Comparison of ENCODE assay signal across 9 cellular contexts in the genomic region with DNA sequence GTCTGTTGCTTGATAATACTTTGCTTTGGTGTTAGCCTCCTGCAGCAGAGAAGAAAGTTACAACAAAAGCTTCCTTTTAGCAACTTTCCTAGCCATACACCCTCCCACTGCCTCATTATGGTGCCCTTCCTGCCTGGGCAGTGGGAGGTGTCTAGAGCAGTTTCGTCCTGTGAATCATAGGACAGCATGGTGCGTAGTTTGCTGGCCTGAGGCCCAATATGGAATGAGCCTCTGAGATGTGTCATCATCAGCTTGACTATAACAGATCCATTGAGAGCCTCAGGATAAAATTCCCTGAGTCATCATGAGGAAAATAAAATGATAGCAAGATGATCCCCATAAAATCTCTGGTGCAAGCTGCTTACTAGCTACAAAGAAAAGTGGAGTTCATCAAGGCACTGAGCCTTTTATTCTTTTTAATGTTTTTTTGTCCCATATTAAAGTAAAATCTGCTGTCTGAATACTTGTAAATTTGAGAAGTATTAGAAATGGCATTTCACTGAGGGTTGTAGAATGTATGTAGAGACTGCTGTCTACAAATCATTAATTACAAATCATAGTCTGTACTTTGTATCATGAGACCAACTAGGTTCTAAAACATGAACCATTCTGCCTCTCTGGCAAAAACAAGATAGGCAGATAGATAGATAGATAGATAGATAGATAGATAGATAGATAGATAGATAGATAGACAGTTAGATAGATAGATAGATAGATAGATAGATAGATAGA.
A peak's percentile ranks its signal among the peaks of the same experiment; 100 is the strongest.
DNase-seq lines count a peak whose midpoint lies in the region; TF ChIP-seq lines count a peak whose summit lies in the region.
"Had no signal": no experiment of that assay in that cellular context is flagged by ENCODE, and none has a peak within 500 bp of the region (broad histone marks: within the 10 kb centered on the region; RNA-seq: fewer than 3 reads in every experiment).

No MANE protein-coding gene starts in this region.

- WGBS in testis, 2 donors = 41 to 63% methylated on average over 2 of the region's 2 CpGs

- H3K9me3 ChIP-seq in HEK293 (ENCODE audit: control insufficient read depth, insufficient read depth, low read depth, low read length) = no peaks in the 10 kb centered on the region
- no peaks in the 10 kb centered on the region for H3K9me3 ChIP-seq in testis

- POLR2A ChIA-PET in HEK293 (lab: Yijun Ruan, JAX) = no interaction called here

- no peaks in the 10 kb centered on the region for H3K27me3 ChIP-seq in testis

- H3K4me3 ChIP-seq in HEK293 (ENCODE audit: low read depth, low read length) (no peak overlapping the region), testis (no peak overlapping the region)

- no peak for TF ChIP-seq CTCF in HEK293 (tag by site-specific recombination; IDR thresholded peaks at IDR 0.05)
- TF ChIP-seq CTCF in testis (IDR thresholded peaks at IDR 0.05) = no peak

- CTCF ChIA-PET in HEK293 (lab: Yijun Ruan, JAX) = interaction anchor here (0.9 kb wide), 1 partner anchor 385 kb away, joined by 3 read pairs; no protein-coding TSS in a partner anchor

- H3K36me3 ChIP-seq in HEK293 (ENCODE audit: control insufficient read depth in 2 of 2, insufficient read depth in 1 of 2, low read length in 2 of 2) (no peaks in the 10 kb centered on the region), testis (ENCODE audit: low read depth, missing control alignments) (no peaks in the 10 kb centered on the region)

- H3K27ac ChIP-seq in HEK293 (ENCODE audit: extremely low read depth, low read depth, low read length) (no peak overlapping the region), testis (no peak overlapping the region)

- no peaks in the 10 kb centered on the region for H3K4me1 ChIP-seq in HEK293 (ENCODE audit: control insufficient read depth, insufficient read depth, low read length)
- no peaks in the 10 kb centered on the region for H3K4me1 ChIP-seq in testis

- no peak for TF ChIP-seq POLR2A in testis (IDR thresholded peaks at IDR 0.05)

- intact Hi-C loops in testis (cut with DNase I; ENCODE audit: low total_unique reads) = no loop called here

- DNase-seq in SW 1271 (lab: John Stamatoyannopoulos, UW) = peak; percentile 41 to 64
- DNase-seq in foreskin melanocyte = peak; percentile 95
- peak; percentile 28 for DNase-seq in testis
- no peak for DNase-seq in NCI-H526 treated with DMSO at 0.1 percent for 48 hours (lab: John Stamatoyannopoulos, UW)
- no peak for DNase-seq in NCI-H748 (lab: John Stamatoyannopoulos, UW; ENCODE audit: unreplicated experiment)
- no peak for DNase-seq in activated CD8-positive, alpha-beta memory T cell treated with anti-CD3 and anti-CD28 coated beads, Interleukin-2, amount 50 U/mL, for 4 hours
- no peak for DNase-seq in NCI-H2196 treated with DMSO at 0.1 percent for 48 hours (lab: John Stamatoyannopoulos, UW; ENCODE audit: unreplicated experiment)
- DNase-seq: stimulated activated CD4-positive, alpha-beta T cell treated with anti-CD3 and anti-CD28 coated beads, Interleukin-2, amount 100 ng/mL, for 24 hours had no signal

TF ChIP-seq in HEK293, 187 proteins besides CTCF, POLR2A, EP300 and RAD21:
- TF ChIP-seq, protein P1, sequence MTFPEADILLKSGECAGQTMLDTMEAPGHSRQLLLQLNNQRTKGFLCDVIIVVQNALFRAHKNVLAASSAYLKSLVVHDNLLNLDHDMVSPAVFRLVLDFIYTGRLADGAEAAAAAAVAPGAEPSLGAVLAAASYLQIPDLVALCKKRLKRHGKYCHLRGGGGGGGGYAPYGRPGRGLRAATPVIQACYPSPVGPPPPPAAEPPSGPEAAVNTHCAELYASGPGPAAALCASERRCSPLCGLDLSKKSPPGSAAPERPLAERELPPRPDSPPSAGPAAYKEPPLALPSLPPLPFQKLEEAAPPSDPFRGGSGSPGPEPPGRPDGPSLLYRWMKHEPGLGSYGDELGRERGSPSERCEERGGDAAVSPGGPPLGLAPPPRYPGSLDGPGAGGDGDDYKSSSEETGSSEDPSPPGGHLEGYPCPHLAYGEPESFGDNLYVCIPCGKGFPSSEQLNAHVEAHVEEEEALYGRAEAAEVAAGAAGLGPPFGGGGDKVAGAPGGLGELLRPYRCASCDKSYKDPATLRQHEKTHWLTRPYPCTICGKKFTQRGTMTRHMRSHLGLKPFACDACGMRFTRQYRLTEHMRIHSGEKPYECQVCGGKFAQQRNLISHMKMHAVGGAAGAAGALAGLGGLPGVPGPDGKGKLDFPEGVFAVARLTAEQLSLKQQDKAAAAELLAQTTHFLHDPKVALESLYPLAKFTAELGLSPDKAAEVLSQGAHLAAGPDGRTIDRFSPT (tag by site-specific recombination; IDR thresholded peaks at IDR 0.05) = no peak
- TF ChIP-seq SP3 (tag by site-specific recombination; IDR thresholded peaks at IDR 0.05) = 0 out of 2 replicates have a peak, but pooled peaks have one; percentile 19

Comparison
In these comparisons a context has a peak if more than half of its experiments do, and no peak if none do; other contexts are left out.
1. DNase-seq: peak in SW 1271 (2 of 2), foreskin melanocyte (single experiment) and testis (single experiment); none in NCI-H526 treated with DMSO at 0.1 percent for 48 hours (single experiment), NCI-H748 (single experiment), activated CD8-positive, alpha-beta memory T cell treated with anti-CD3 and anti-CD28 coated beads, Interleukin-2, amount 50 U/mL, for 4 hours (single experiment) and NCI-H2196 treated with DMSO at 0.1 percent for 48 hours (single experiment).